8 cellular contexts compared by ENCODE assay signal in the genomic region with DNA sequence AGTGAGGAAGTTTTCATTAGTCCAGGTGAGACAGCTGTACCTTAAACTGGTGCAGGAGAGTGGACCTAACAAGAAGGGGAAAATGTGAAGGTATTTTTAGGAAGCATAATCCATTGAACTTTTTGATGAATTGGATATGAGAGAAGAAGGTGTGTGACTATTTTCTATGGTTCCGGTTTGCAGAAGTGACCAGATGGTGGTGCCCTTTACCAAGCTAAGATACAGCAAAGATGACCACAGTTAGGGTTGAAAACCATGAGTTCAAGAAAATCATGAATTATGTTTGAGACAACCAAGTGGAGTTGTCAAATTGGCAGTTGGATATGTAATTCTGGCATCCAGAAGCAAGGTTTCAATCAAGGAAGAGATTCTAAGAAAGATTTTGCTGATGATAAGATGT.
DNase-seq lines count a peak whose midpoint lies in the region; ATAC-seq, FAIRE-seq and TF ChIP-seq lines count a peak whose summit lies in the region.

No MANE protein-coding gene starts in this region.

- FAIRE-seq in RCC 7860 (lab: Jason Lieb, UNC) (no peak), keratinocyte (lab: Jason Lieb, UNC) (no peak)

- no peaks in the 10 kb centered on the region for H3K36me3 ChIP-seq in keratinocyte (ENCODE audit: control insufficient read depth in 2 of 2, extremely low read depth in 1 of 2, insufficient read depth in 2 of 2, low read length in 2 of 2)

- DNase-seq in COLO829 (ENCODE audit: low spot score) (peak; percentile 53), HK-2 (ENCODE audit: unreplicated experiment) (peak; percentile 19), RCC 7860 (ENCODE audit: low spot score) (peak; percentile 7), keratinocyte (ENCODE audit: low read depth, low spot score) (no peak), kidney glomerular epithelial cell (lab: John Stamatoyannopoulos, UW) (no peak), HCEC 1CT (no peak)

- H3K27ac ChIP-seq in keratinocyte (ENCODE audit: control insufficient read depth, insufficient read depth, low read length), result no peak overlapping the region

- no peak overlapping the region for H3K4me2 ChIP-seq in keratinocyte (ENCODE audit: control insufficient read depth, extremely low read depth, insufficient read depth, low read depth, low read length)

- peak in 2 of 3 experiments; percentile 11 to 15 for TF ChIP-seq CTCF in keratinocyte (optimal IDR thresholded peaks at IDR 0.05 in 1 of 3, IDR thresholded peaks at IDR 0.05 in 1 of 3, conservative IDR thresholded peaks at IDR 0.05 in 1 of 3; ENCODE audit: extremely low read depth in 1 of 3, insufficient read depth in 2 of 3, low read length in 3 of 3)

- dilution Hi-C loops in keratinocyte (cut with MboI; ENCODE audit: extremely low pct_ligation_motif_present, low sequenced_read_pairs), result no loop called here

- no peaks in the 10 kb centered on the region for H3K9me1 ChIP-seq in keratinocyte (ENCODE audit: control insufficient read depth, extremely low read depth, insufficient read depth, low read length)

- no peaks in the 10 kb centered on the region for H3K9me3 ChIP-seq in keratinocyte (ENCODE audit: control insufficient read depth, low read depth, low read length)

- H3K79me2 ChIP-seq in keratinocyte (ENCODE audit: control insufficient read depth, insufficient read depth, low read length), result no peaks in the 10 kb centered on the region

- no peaks in the 10 kb centered on the region for H3K27me3 ChIP-seq in keratinocyte (ENCODE audit: control insufficient read depth, extremely low read depth, insufficient read depth, low read length)

- no peak overlapping the region for H3K4me3 ChIP-seq in keratinocyte (ENCODE audit: control insufficient read depth in 2 of 3, extremely low read depth in 1 of 3, insufficient read depth in 2 of 3, low read depth in 1 of 3, low read length in 3 of 3)

- no peak overlapping the region for H3K9ac ChIP-seq in keratinocyte (ENCODE audit: control insufficient read depth, extremely low read depth, insufficient read depth, low read length)

- no peaks in the 10 kb centered on the region for H4K20me1 ChIP-seq in keratinocyte (ENCODE audit: control insufficient read depth, extremely low read depth, insufficient read depth, low read length)

- no peaks in the 10 kb centered on the region for H3K4me1 ChIP-seq in keratinocyte (ENCODE audit: control insufficient read depth, extremely low read depth, insufficient read depth, low read length)

- no peak overlapping the region for H2AFZ ChIP-seq in keratinocyte (ENCODE audit: control insufficient read depth, low read length)

- ATAC-seq in HG03565 (IDR thresholded peaks at IDR 0.05; ENCODE audit: unreplicated experiment) (no peak), HG03432 (IDR thresholded peaks at IDR 0.05; ENCODE audit: unreplicated experiment) (no peak)

Comparison
In these comparisons a context has a peak if more than half of its experiments do, and no peak if none do; other contexts are left out.
1. DNase-seq: peak in COLO829 (single experiment), HK-2 (single experiment) and RCC 7860 (single experiment); none in keratinocyte (single experiment), kidney glomerular epithelial cell (single experiment) and HCEC 1CT (single experiment).